Comparison of ENCODE assay signal across 18 cellular contexts in the genomic region with DNA sequence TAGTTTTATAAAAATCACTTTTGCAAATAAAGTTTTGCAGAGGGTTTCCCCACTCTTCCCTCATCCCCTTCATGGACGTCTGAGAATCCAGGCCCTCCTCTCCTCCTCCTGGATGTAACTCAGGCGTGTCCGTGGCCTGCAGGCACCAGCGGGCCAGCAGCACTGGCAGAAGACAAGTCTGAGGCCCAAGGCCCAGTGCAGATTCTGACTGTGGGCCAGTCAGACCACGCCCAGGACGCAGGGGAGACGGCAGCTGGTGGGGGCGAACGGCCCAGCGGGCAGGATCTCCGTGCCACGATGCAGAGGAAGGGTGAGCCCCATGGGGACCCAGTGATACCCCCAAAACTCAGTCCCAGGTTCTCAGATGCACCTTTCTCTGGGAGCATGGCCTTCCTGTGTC. TPM values are rescaled to one million over a fixed set of nuclear protein-coding genes. Genes with fewer than 3 reads are reported as not detected.
DNase-seq lines count a peak whose midpoint lies in the region; ATAC-seq and TF ChIP-seq lines count a peak whose summit lies in the region.
"Had no signal": no experiment of that assay in that cellular context is flagged by ENCODE, and none has a peak within 500 bp of the region (broad histone marks: within the 10 kb centered on the region; RNA-seq: fewer than 3 reads in every experiment).

No MANE protein-coding gene starts in this region.

- TF ChIP-seq CTCF in endodermal cell (conservative IDR thresholded peaks at IDR 0.05) (no peak), parathyroid adenoma (IDR thresholded peaks at IDR 0.05) (no peak), lower leg skin (IDR thresholded peaks at IDR 0.05) (no peak)

- no peaks in the 10 kb centered on the region for H3K9me3 Mint-ChIP-seq in endodermal cell
- H3K9me3 Mint-ChIP-seq: CD4-positive, alpha-beta memory T cell had no signal

- H3K36me3 Mint-ChIP-seq in endodermal cell (ENCODE audit: low read depth): peaks cover 10% of the 10 kb centered on the region

- H3K36me3 ChIP-seq in endodermal cell (ENCODE audit: control insufficient read depth, insufficient read depth, low read length) (peaks cover 3% of the 10 kb centered on the region), parathyroid adenoma (ENCODE audit: control insufficient read depth, insufficient read depth, low read length) (no peaks in the 10 kb centered on the region)

- H3K4me1 ChIP-seq in endodermal cell (ENCODE audit: control insufficient read depth, insufficient read depth, low read length) (peaks cover 13% of the 10 kb centered on the region), parathyroid adenoma (peaks cover 21% of the 10 kb centered on the region)

- H3K9ac ChIP-seq in endodermal cell (ENCODE audit: extremely low read depth, low read length, poor library complexity, severe bottlenecking) (no peak overlapping the region), parathyroid adenoma (no peak overlapping the region)

- 97% methylated on average over 12 of the region's 12 CpGs; no CpG with 5 or more reads in 1 of the 2 experiments for WGBS in endodermal cell (ENCODE audit: insufficient coverage in 1 of 2, insufficient read length in 1 of 2), 2 experiments
- 40 to 46% methylated on average over 12 of the region's 12 CpGs for WGBS in lower leg skin, 2 donors

- no peaks in the 10 kb centered on the region for H3K9me3 ChIP-seq in endodermal cell (ENCODE audit: control insufficient read depth, low read length)
- H3K9me3 ChIP-seq in parathyroid adenoma (ENCODE audit: control insufficient read depth, low read length): no peaks in the 10 kb centered on the region

- H3K79me2 ChIP-seq in parathyroid adenoma: no peaks in the 10 kb centered on the region

- H3K4me1 Mint-ChIP-seq in endodermal cell: peaks cover 30% of the 10 kb centered on the region

- peak; percentile 1 for DNase-seq in stimulated activated CD4-positive, alpha-beta T cell treated with anti-CD3 and anti-CD28 coated beads, Interleukin-4, amount 100 ng/mL, for 24 hours
- no peak for DNase-seq in stimulated activated CD4-positive, alpha-beta T cell treated with anti-CD3 and anti-CD28 coated beads, Interleukin-15, amount 100 ng/mL, for 24 hours
- DNase-seq in endodermal cell: peak; percentile 36
- no peak for DNase-seq in lower leg skin (ENCODE audit: low spot score in 2 of 2)
- DNase-seq in activated CD4-positive, alpha-beta T cell treated with anti-CD3 and anti-CD28 coated beads for 4 hours: no peak
- DNase-seq: Calu3; CD4-positive, alpha-beta memory T cell; DMS53; H7; NCI-H1105 treated with DMSO at 0.1 percent for 48 hours; NCI-H1694 treated with DMSO at 0.1 percent for 48 hours; NCI-H345; NCI-H526 treated with DMSO at 0.1 percent for 48 hours; NK-92 treated with Interleukin-12 subunit alpha and Interleukin-12 subunit beta, amount 100 ng/mL, for 24 hours had no signal

- H3K4me3 Mint-ChIP-seq in endodermal cell: no peak overlapping the region
- H3K4me3 Mint-ChIP-seq: B cell; CD4-positive, alpha-beta memory T cell had no signal

- H3K27me3 ChIP-seq in endodermal cell (ENCODE audit: control insufficient read depth, insufficient read depth, low read length, poor library complexity, severe bottlenecking): no peaks in the 10 kb centered on the region
- no peaks in the 10 kb centered on the region for H3K27me3 ChIP-seq in parathyroid adenoma (ENCODE audit: control insufficient read depth, insufficient read depth, low read length)

- no peak for ATAC-seq in HG03520 (IDR thresholded peaks at IDR 0.05; ENCODE audit: unreplicated experiment)

- H3K27ac ChIP-seq in endodermal cell (ENCODE audit: low read depth, low read length) (no peak overlapping the region), parathyroid adenoma (peak overlapping the region; percentile 33)

- no peak overlapping the region for H2AFZ ChIP-seq in parathyroid adenoma

- H3K27ac Mint-ChIP-seq in endodermal cell: no peak overlapping the region
- H3K27ac Mint-ChIP-seq: B cell had no signal

- intact Hi-C loops in lower leg skin (cut with DNase I; ENCODE audit: low total_unique reads): loop anchor here (10.0 kb wide), 2 partner anchors 61 to 91 kb away; no protein-coding TSS in a partner anchor

- H3K27me3 Mint-ChIP-seq in endodermal cell (ENCODE audit: insufficient read depth): no peaks in the 10 kb centered on the region
- H3K27me3 Mint-ChIP-seq: B cell; CD4-positive, alpha-beta memory T cell had no signal

- no peak for TF ChIP-seq POLR2A in lower leg skin (IDR thresholded peaks at IDR 0.05)

- H3K4me3 ChIP-seq in endodermal cell (ENCODE audit: low read length) (no peak overlapping the region), parathyroid adenoma (ENCODE audit: low read depth, low read length) (no peak overlapping the region), lower leg skin (ENCODE audit: low read depth, poor library complexity, severe bottlenecking) (no peak overlapping the region)

- no peak overlapping the region for H3K4me2 ChIP-seq in parathyroid adenoma (ENCODE audit: low read length)

RNA-seq across cellular contexts. Expression of gene TUB, which starts 14.3 kb away (rescaled TPM):
- total RNA-seq in endodermal cell: 10 to 100 TPM; 15.8 to 29.9 TPM
- polyA plus RNA-seq in endodermal cell (2013, experiment 1 of 2): 21.7 TPM
- 20.4 TPM for polyA plus RNA-seq in endodermal cell (2013, experiment 2 of 2)
- total RNA-seq in lower leg skin: 1 to 10 TPM; 1.2 to 4.8 (median 2.5) TPM
- total RNA-seq: OCI-LY7 had no signal

Comparison
In these comparisons a context has a peak if more than half of its experiments do, and no peak if none do; other contexts are left out.
1. DNase-seq: peak in stimulated activated CD4-positive, alpha-beta T cell treated with anti-CD3 and anti-CD28 coated beads, Interleukin-4, amount 100 ng/mL, for 24 hours (single experiment) and endodermal cell (single experiment); none in stimulated activated CD4-positive, alpha-beta T cell treated with anti-CD3 and anti-CD28 coated beads, Interleukin-15, amount 100 ng/mL, for 24 hours (single experiment), lower leg skin (0 of 2) and activated CD4-positive, alpha-beta T cell treated with anti-CD3 and anti-CD28 coated beads for 4 hours (0 of 2).